8 cellular contexts compared by ENCODE assay signal in the genomic region with DNA sequence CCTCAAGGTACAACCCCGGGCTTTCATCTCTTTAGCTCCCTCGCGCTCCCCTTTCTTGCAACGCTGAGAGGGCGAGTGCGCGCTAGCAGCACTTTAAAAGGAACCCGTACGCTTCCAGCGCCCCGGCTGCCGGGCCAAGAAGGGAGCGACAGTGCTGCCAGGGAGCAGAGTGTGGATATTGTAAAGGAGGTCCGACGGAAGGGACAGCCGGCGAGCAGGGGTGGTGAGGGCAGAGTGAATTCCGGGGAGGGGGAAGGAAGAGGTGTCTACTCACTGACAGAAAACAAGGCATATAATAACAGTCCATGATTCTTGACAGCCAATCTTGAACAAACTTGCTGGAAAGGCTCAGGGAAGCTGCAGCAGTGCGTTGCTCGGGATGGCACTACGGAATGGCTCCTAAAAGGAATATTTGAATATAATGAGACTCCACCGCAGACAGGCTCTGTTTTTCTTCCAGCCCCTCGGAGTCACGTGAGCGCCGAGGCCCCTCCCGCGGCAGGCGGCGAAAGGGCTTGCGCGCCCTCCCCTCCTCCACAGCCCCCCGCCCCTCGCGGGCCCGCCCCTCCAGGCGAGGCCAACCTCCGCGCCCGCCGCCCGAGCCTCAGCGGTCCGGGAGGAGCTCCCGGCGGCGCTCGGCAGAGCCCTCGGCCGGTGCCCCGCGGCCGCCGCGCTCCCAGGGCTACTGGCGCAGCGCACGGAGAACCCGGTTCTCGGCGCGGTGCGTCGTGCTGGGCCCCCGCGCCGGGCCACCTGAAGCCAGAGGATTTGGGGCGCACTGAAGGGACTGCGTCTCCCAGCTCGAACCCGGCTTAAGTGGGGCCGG. TPM values are rescaled to one million over a fixed set of nuclear protein-coding genes. Genes with fewer than 3 reads are reported as not detected.
DNase-seq lines count a peak whose midpoint lies in the region; ATAC-seq and TF ChIP-seq lines count a peak whose summit lies in the region.

No MANE protein-coding gene starts in this region.

- H3K27ac Mint-ChIP-seq in mesothelial cell of epicardium = peak overlapping the region; percentile 97

- H3K27me3 ChIP-seq in esophagus muscularis mucosa (peaks cover 0 to 90% (median 24%) of the 10 kb centered on the region in 4 donors), testis (no peaks in the 10 kb centered on the region)

- intact Hi-C loops in esophagus muscularis mucosa (cut with DNase I) (loop anchor here (10.0 kb wide), 2 partner anchors 222 to 418 kb away; no protein-coding TSS in a partner anchor), testis (cut with DNase I; ENCODE audit: low total_unique reads) (no loop called here)

- WGBS in esophagus muscularis mucosa = 2% methylated on average over 32 of the region's 72 CpGs
- WGBS in testis, 2 donors = 0 to 1% methylated on average over 22 to 52 of the region's 72 CpGs

- H3K4me3 ChIP-seq in esophagus muscularis mucosa (peak overlapping the region; percentile 59 to 68 (median 66)), testis (peak overlapping the region; percentile 52 to 54)

- no peaks in the 10 kb centered on the region for H3K9me3 ChIP-seq in esophagus muscularis mucosa
- H3K9me3 ChIP-seq in testis = no peaks in the 10 kb centered on the region

- TF ChIP-seq EP300 in esophagus muscularis mucosa (IDR thresholded peaks at IDR 0.05) = no peak

- H3K36me3 Mint-ChIP-seq in mesothelial cell of epicardium = peaks cover 11% of the 10 kb centered on the region

- peaks cover 49% of the 10 kb centered on the region for H3K4me1 Mint-ChIP-seq in mesothelial cell of epicardium

- H3K4me1 ChIP-seq in esophagus muscularis mucosa (peaks cover 21 to 63% (median 57%) of the 10 kb centered on the region in 4 donors), testis (peaks cover 16% of the 10 kb centered on the region)

- TF ChIP-seq POLR2A in esophagus muscularis mucosa (IDR thresholded peaks at IDR 0.05; ENCODE audit: low read depth) (peak; percentile 74), testis (IDR thresholded peaks at IDR 0.05) (no peak)

- H3K9me3 Mint-ChIP-seq in mesothelial cell of epicardium = no peaks in the 10 kb centered on the region

- peak overlapping the region; percentile 93 for H3K4me3 Mint-ChIP-seq in mesothelial cell of epicardium

- DNase-seq in DMS 273 (lab: John Stamatoyannopoulos, UW; ENCODE audit: unreplicated experiment) (peak; percentile 95), HuH-7.5 (ENCODE audit: low spot score) (peak; percentile 80), UCSD-AML1 (lab: John Stamatoyannopoulos, UW; ENCODE audit: unreplicated experiment) (peak; percentile 75), esophagus muscularis mucosa (ENCODE audit: extremely low spot score) (no peak), mesothelial cell of epicardium (ENCODE audit: low spot score in 2 of 2, unreplicated experiment in 2 of 2) (peak; percentile 86 to 87), testis (peak; percentile 77)

- H3K27ac ChIP-seq in esophagus muscularis mucosa (replicated peaks in 1 of 4) (peak overlapping the region; percentile 72 to 83 (median 78)), testis (peak overlapping the region in 1 of 2 donors; percentile 73)

- H3K27me3 Mint-ChIP-seq in mesothelial cell of epicardium (ENCODE audit: low read depth) = peaks cover 18% of the 10 kb centered on the region

- no peak for ATAC-seq in GM18867 (IDR thresholded peaks at IDR 0.05; ENCODE audit: unreplicated experiment)
- no peak for ATAC-seq in GM19455 (IDR thresholded peaks at IDR 0.05; ENCODE audit: unreplicated experiment)

- H3K36me3 ChIP-seq in esophagus muscularis mucosa = peaks cover 0 to 14% (median 3%) of the 10 kb centered on the region in 4 donors
- no peaks in the 10 kb centered on the region for H3K36me3 ChIP-seq in testis (ENCODE audit: low read depth, missing control alignments)

- TF ChIP-seq CTCF in esophagus muscularis mucosa (IDR thresholded peaks at IDR 0.05) = no peak
- no peak for TF ChIP-seq CTCF in mesothelial cell of epicardium (IDR thresholded peaks at IDR 0.05; ENCODE audit: unreplicated experiment)
- no peak for TF ChIP-seq CTCF in testis (IDR thresholded peaks at IDR 0.05)

RNA-seq across cellular contexts. Expression of a gene that starts 3.4 kb away (rescaled TPM):
- total RNA-seq in esophagus muscularis mucosa (10 to 100 TPM; 16.0 to 29.9 (median 18.9) TPM), mesothelial cell of epicardium (27.6 to 35.2 TPM (median 34.2 TPM) in 3 replicates), testis (1 to 10 TPM; 2.0 to 3.5 TPM)
- polyA plus RNA-seq in testis (ENCODE audit: insufficient read depth, low read depth, low replicate concordance) = 8.4 TPM
